In the genomic region with DNA sequence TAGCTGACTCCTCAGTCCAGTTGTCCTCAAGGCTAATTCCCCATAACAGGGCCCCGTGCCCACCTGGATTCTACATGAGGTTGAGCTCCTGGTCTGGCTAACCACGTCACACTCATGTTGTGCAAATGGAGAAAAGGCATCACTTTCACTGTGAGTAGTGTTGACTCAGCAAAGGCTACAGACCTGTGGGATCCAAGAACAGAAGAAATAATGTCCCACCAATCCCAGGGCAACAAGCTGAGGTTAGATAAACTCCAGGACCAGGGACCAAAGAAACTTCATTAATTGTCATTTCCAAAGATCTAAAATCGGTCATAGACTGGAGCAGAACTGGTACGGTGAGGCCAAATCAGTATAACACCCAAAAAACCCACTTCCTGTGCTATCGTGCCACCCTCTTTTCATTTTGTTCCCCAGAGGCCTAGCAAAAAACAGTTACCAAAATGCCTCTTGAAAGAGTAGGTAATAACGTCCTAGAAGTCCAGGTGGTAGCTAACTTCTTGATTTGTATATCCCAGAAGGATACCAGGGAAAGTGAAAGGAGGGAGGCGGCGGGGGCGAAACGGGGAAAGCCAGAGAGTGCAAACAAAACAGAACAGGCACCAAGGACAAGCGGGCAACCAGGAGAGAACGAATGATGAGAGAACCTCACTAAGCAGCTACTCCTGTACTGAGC, we compare ENCODE assay signal across 7 cellular contexts. TPM values are rescaled to one million over a fixed set of nuclear protein-coding genes. Genes with fewer than 3 reads are reported as not detected.
A peak's percentile ranks its signal among the peaks of the same experiment; 100 is the strongest.
DNase-seq lines count a peak whose midpoint lies in the region; ATAC-seq and TF ChIP-seq lines count a peak whose summit lies in the region.

No MANE protein-coding gene starts in this region.

- intact Hi-C loops in Right ventricle myocardium superior (cut with DNase I) = no loop called here

- no peaks in the 10 kb centered on the region for H3K9me3 ChIP-seq in fibroblast of lung (ENCODE audit: control insufficient read depth, insufficient read depth, low read depth, low read length)

- H3K4me2 ChIP-seq in fibroblast of lung (ENCODE audit: extremely low read depth, insufficient read depth, low read length) = peak overlapping the region; percentile 88

- H3K4me1 ChIP-seq in fibroblast of lung (ENCODE audit: control insufficient read depth, extremely low read depth, insufficient read depth, low read length) = peaks cover 2% of the 10 kb centered on the region

- DNase-seq in activated CD4-positive, alpha-beta T cell treated with anti-CD3 and anti-CD28 coated beads, Interleukin-2, amount 50 U/mL, for 48 hours = peak; percentile 53 to 71
- DNase-seq in fibroblast of lung (ENCODE audit: low read depth in 2 of 2) (peak in 1 of 2 donors; percentile 48), Right ventricle myocardium superior (no peak)
- DNase-seq in stimulated activated CD8-positive, alpha-beta memory T cell treated with anti-CD3 and anti-CD28 coated beads, Interleukin-15, amount 100 ng/mL, for 48 hours (ENCODE audit: low read depth in 2 of 2) = peak; percentile 31 to 39

- no peak overlapping the region for H3K9ac ChIP-seq in fibroblast of lung (ENCODE audit: insufficient read depth, low read length)

- no peak for TF ChIP-seq CTCF in fibroblast of lung (conservative IDR thresholded peaks at IDR 0.05 in 1 of 2, IDR thresholded peaks at IDR 0.05 in 1 of 2; ENCODE audit: low read depth in 1 of 2, low read length in 2 of 2)

- no peaks in the 10 kb centered on the region for H3K27me3 ChIP-seq in fibroblast of lung (ENCODE audit: control insufficient read depth, insufficient read depth, low read length)

- H2AFZ ChIP-seq in fibroblast of lung (ENCODE audit: low read length) = no peak overlapping the region

- no peaks in the 10 kb centered on the region for H4K20me1 ChIP-seq in fibroblast of lung (ENCODE audit: control insufficient read depth, extremely low read depth, insufficient read depth, low read length)

- peaks cover 16% of the 10 kb centered on the region for H3K36me3 ChIP-seq in fibroblast of lung (ENCODE audit: control insufficient read depth, insufficient read depth, low read length)

- peak overlapping the region in 2 of 4 experiments; percentile 85 to 99 for H3K4me3 ChIP-seq in fibroblast of lung (replicated peaks in 1 of 4; ENCODE audit: control extremely low read depth in 1 of 4, insufficient read depth in 1 of 4, low read depth in 3 of 4, low read length in 4 of 4)

- peak; percentile 36 for ATAC-seq in HG02981 (IDR thresholded peaks at IDR 0.05; ENCODE audit: unreplicated experiment)
- ATAC-seq in HG03457 (IDR thresholded peaks at IDR 0.05; ENCODE audit: unreplicated experiment) = no peak
- ATAC-seq in GM19324 (IDR thresholded peaks at IDR 0.05; ENCODE audit: low FRiP score, unreplicated experiment) = no peak
- no peak for ATAC-seq in Right ventricle myocardium superior (ENCODE audit: poor library complexity)

- peak overlapping the region; percentile 13 for H3K27ac ChIP-seq in fibroblast of lung (ENCODE audit: insufficient read depth, low read length)

- peaks cover 35% of the 10 kb centered on the region for H3K79me2 ChIP-seq in fibroblast of lung (ENCODE audit: control insufficient read depth, insufficient read depth, low read length)

RNA-seq across cellular contexts. Expression of a gene that starts 1.4 kb away (rescaled TPM):
- total RNA-seq in fibroblast of lung (26.5 and 38.3 TPM in 2 replicates), Right ventricle myocardium superior (22.3 TPM)
- 26.8 and 28.2 TPM in 2 replicates for polyA plus RNA-seq in fibroblast of lung
- polyA plus RNA-seq in fibroblast of lung (2012) = 33.6 and 41.3 TPM in 2 replicates
- polyA minus RNA-seq in fibroblast of lung (ENCODE audit: low replicate concordance) = 70.5 and 77.2 TPM in 2 replicates

RNA-seq across cellular contexts. Expression of a gene that starts 2.0 kb away (rescaled TPM):
- 11.3 and 13.4 TPM in 2 replicates for total RNA-seq in fibroblast of lung
- 12.1 and 12.9 TPM in 2 replicates for polyA plus RNA-seq in fibroblast of lung
- polyA plus RNA-seq in fibroblast of lung (2012) = 10.2 and 10.3 TPM in 2 replicates
- 56.7 and 83.1 TPM in 2 replicates for polyA minus RNA-seq in fibroblast of lung (ENCODE audit: low replicate concordance)
- 19.8 TPM for total RNA-seq in Right ventricle myocardium superior

RNA-seq across cellular contexts. Expression of a gene that starts 31.3 kb away (rescaled TPM):
- total RNA-seq in fibroblast of lung (608 and 824 TPM in 2 replicates), Right ventricle myocardium superior (91.4 TPM)
- polyA plus RNA-seq in fibroblast of lung = 1,148 and 4,435 TPM in 2 replicates
- polyA plus RNA-seq in fibroblast of lung (2012) = 941 and 3,722 TPM in 2 replicates
- polyA minus RNA-seq in fibroblast of lung (ENCODE audit: low replicate concordance) = 269 and 1,364 TPM in 2 replicates

RNA-seq across cellular contexts. Expression of a gene that starts 51.9 kb away (rescaled TPM):
- total RNA-seq in fibroblast of lung = 10.3 and 23.5 TPM in 2 replicates
- 24.3 and 27.2 TPM in 2 replicates for polyA plus RNA-seq in fibroblast of lung
- 32.9 and 42.1 TPM in 2 replicates for polyA plus RNA-seq in fibroblast of lung (2012)
- polyA minus RNA-seq in fibroblast of lung (ENCODE audit: low replicate concordance) = 219 and 284 TPM in 2 replicates
- total RNA-seq in Right ventricle myocardium superior = 19.5 TPM
